22 cellular contexts compared by ENCODE assay signal in the genomic region with DNA sequence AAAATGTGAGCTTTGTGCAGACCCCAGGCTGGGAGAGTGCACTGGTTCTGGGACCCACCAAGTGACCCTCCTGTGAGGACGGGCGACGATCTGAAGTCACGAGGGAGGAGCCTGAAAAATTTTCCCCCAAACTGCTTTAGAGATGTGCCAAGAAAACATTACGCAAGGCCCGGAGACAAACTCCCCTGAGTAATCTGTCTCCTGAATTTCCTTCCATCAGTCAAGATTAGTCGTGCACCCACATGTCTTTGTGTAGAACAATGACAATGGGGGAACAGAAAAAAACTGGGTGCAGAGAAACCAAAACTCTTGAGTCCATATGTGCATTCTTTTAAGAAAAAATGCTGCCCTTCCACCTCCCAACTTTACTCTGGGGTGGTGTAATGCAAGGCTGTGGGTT. TPM values are rescaled to one million over a fixed set of nuclear protein-coding genes. Genes with fewer than 3 reads are reported as not detected.
DNase-seq lines count a peak whose midpoint lies in the region; ATAC-seq and TF ChIP-seq lines count a peak whose summit lies in the region.
"Had no signal": no experiment of that assay in that cellular context is flagged by ENCODE, and none has a peak within 500 bp of the region (broad histone marks: within the 10 kb centered on the region; RNA-seq: fewer than 3 reads in every experiment).

No MANE protein-coding gene starts in this region.

- TF ChIP-seq POLR2A in breast epithelium (IDR thresholded peaks at IDR 0.05): no peak

- CTCF ChIA-PET in MCF 10A (lab: Yijun Ruan, JAX) (interaction anchor here (0.8 kb wide), 1 partner anchor 155 kb away, joined by 3 read pairs; no protein-coding TSS in a partner anchor), WTC11 (lab: Charles Lee) (interaction anchor here (0.5 kb wide), 1 partner anchor 494 kb away, joined by 4 read pairs; no protein-coding TSS in a partner anchor)

- TF ChIP-seq CTCF in MCF 10A (IDR thresholded peaks at IDR 0.05; ENCODE audit: unreplicated experiment) (no peak), breast epithelium (IDR thresholded peaks at IDR 0.05) (no peak), WTC11 (IDR thresholded peaks at IDR 0.05) (no peak)

- BruUV-seq in MCF 10A (replicated peaks; lab: Mats Ljungman, UMichigan): no TSS peak

- no peaks in the 10 kb centered on the region for H3K4me1 ChIP-seq in breast epithelium
- H3K4me1 ChIP-seq: colonic mucosa had no signal

- no peaks in the 10 kb centered on the region for H3K36me3 ChIP-seq in breast epithelium
- H3K36me3 ChIP-seq: colonic mucosa, WERI-Rb-1 had no signal

- intact Hi-C loops in MCF 10A (cut with micrococcal nuclease) (no loop called here), breast epithelium (cut with DNase I; ENCODE audit: low total_unique reads) (no loop called here)

- no peak overlapping the region for H3K27ac ChIP-seq in breast epithelium
- H3K27ac ChIP-seq: C4-2B, colonic mucosa, WERI-Rb-1 had no signal

- ATAC-seq in esophagus mucosa: peak; percentile 81
- ATAC-seq in WTC11: no peak
- ATAC-seq: activated CD8-positive, alpha-beta T cell treated with anti-CD3 and anti-CD28 coated beads for 36 hours; T-helper 17 cell had no signal

- no peak overlapping the region for H3K4me3 Mint-ChIP-seq in MCF 10A (ENCODE audit: unreplicated experiment)
- no peak overlapping the region for H3K4me3 Mint-ChIP-seq in WTC11
- H3K4me3 Mint-ChIP-seq: activated CD8-positive, alpha-beta T cell treated with anti-CD3 and anti-CD28 coated beads for 36 hours; activated naive CD4-positive, alpha-beta T cell treated with anti-CD3 and anti-CD28 coated beads, Interleukin-2, amount 10 ng/mL, durations not matched to agents 7 days and 5 days; activated T-cell treated with anti-CD3 and anti-CD28 coated beads, Interleukin-2, amount 50 U/mL, for 24 hours; mesothelial cell of epicardium; nephron; T-helper 17 cell had no signal

- H3K27ac Mint-ChIP-seq in MCF 10A (ENCODE audit: low read depth, unreplicated experiment) (no peak overlapping the region), WTC11 (no peak overlapping the region)
- H3K27ac Mint-ChIP-seq: activated CD8-positive, alpha-beta T cell treated with anti-CD3 and anti-CD28 coated beads for 36 hours; activated naive CD4-positive, alpha-beta T cell treated with anti-CD3 and anti-CD28 coated beads, Interleukin-2, amount 10 ng/mL, durations not matched to agents 7 days and 5 days; activated T-cell treated with anti-CD3 and anti-CD28 coated beads, Interleukin-2, amount 50 U/mL, for 24 hours; mesothelial cell of epicardium; nephron; T-helper 17 cell had no signal

- H3K9me3 Mint-ChIP-seq in MCF 10A (ENCODE audit: unreplicated experiment): peaks cover 11% of the 10 kb centered on the region
- peaks cover 22% of the 10 kb centered on the region for H3K9me3 Mint-ChIP-seq in WTC11
- H3K9me3 Mint-ChIP-seq: nephron had no signal

- H3K27me3 Mint-ChIP-seq in MCF 10A (ENCODE audit: insufficient read depth, unreplicated experiment) (no peaks in the 10 kb centered on the region), WTC11 (ENCODE audit: low read depth) (peaks cover 5% of the 10 kb centered on the region; the same call in 1 of the 2 replicates)
- H3K27me3 Mint-ChIP-seq: activated CD8-positive, alpha-beta T cell treated with anti-CD3 and anti-CD28 coated beads for 36 hours; activated T-cell treated with anti-CD3 and anti-CD28 coated beads, Interleukin-2, amount 50 U/mL, for 24 hours; T-helper 17 cell had no signal

- POLR2A ChIA-PET in MCF 10A (lab: Yijun Ruan, JAX) (interaction anchor here (1.5 kb wide), 1 partner anchor 13 kb away, joined by 5 read pairs; no protein-coding TSS in a partner anchor), WTC11 (lab: Charles Lee) (no interaction called here)

- peaks cover 30% of the 10 kb centered on the region for H3K4me1 Mint-ChIP-seq in MCF 10A (ENCODE audit: insufficient read depth, unreplicated experiment)
- no peaks in the 10 kb centered on the region for H3K4me1 Mint-ChIP-seq in WTC11

- no peaks in the 10 kb centered on the region for H3K27me3 ChIP-seq in breast epithelium
- H3K27me3 ChIP-seq: colonic mucosa had no signal

- no peak overlapping the region for H3K4me3 ChIP-seq in breast epithelium
- H3K4me3 ChIP-seq: colonic mucosa had no signal

- H3K36me3 Mint-ChIP-seq in MCF 10A (ENCODE audit: insufficient read depth, unreplicated experiment) (peaks cover 5% of the 10 kb centered on the region), WTC11 (peaks cover 10% of the 10 kb centered on the region; the same call in 1 of the 2 replicates)
- H3K36me3 Mint-ChIP-seq: mesothelial cell of epicardium had no signal

- DNase-seq in MCF 10A (ENCODE audit: unreplicated experiment) (peak; percentile 53), breast epithelium (ENCODE audit: low spot score in 2 of 2) (no peak), OCI-M1 (lab: John Stamatoyannopoulos, UW) (peak; percentile 22), putamen (ENCODE audit: low spot score) (peak; percentile 59), mesenteric fat pad (ENCODE audit: low spot score) (no peak), GM19240 (ENCODE audit: insufficient read length, low spot score) (no peak), WTC11 (ENCODE audit: low spot score) (no peak)
- DNase-seq: activated CD8-positive, alpha-beta T cell treated with anti-CD3 and anti-CD28 coated beads for 36 hours; activated naive CD4-positive, alpha-beta T cell treated with anti-CD3 and anti-CD28 coated beads, Interleukin-2, amount 10 ng/mL, durations not matched to agents 7 days and 5 days; activated T-cell treated with anti-CD3 and anti-CD28 coated beads, Interleukin-2, amount 50 U/mL, for 24 hours; colonic mucosa; foreskin melanocyte; NCI-H1930; NCI-H446 treated with DMSO at 0.1 percent for 48 hours; NK-92 treated with Interleukin-12 subunit alpha and Interleukin-12 subunit beta, amount 100 ng/mL, for 24 hours; SHP77; T-helper 17 cell; WERI-Rb-1 had no signal

- H3K9me3 ChIP-seq in breast epithelium: peaks cover 0 to 4% of the 10 kb centered on the region in 2 donors
- H3K9me3 ChIP-seq: colonic mucosa had no signal

TF ChIP-seq in WTC11, 78 proteins besides CTCF, POLR2A, EP300 and RAD21 (continues in another document):
- TF ChIP-seq, protein P1, sequence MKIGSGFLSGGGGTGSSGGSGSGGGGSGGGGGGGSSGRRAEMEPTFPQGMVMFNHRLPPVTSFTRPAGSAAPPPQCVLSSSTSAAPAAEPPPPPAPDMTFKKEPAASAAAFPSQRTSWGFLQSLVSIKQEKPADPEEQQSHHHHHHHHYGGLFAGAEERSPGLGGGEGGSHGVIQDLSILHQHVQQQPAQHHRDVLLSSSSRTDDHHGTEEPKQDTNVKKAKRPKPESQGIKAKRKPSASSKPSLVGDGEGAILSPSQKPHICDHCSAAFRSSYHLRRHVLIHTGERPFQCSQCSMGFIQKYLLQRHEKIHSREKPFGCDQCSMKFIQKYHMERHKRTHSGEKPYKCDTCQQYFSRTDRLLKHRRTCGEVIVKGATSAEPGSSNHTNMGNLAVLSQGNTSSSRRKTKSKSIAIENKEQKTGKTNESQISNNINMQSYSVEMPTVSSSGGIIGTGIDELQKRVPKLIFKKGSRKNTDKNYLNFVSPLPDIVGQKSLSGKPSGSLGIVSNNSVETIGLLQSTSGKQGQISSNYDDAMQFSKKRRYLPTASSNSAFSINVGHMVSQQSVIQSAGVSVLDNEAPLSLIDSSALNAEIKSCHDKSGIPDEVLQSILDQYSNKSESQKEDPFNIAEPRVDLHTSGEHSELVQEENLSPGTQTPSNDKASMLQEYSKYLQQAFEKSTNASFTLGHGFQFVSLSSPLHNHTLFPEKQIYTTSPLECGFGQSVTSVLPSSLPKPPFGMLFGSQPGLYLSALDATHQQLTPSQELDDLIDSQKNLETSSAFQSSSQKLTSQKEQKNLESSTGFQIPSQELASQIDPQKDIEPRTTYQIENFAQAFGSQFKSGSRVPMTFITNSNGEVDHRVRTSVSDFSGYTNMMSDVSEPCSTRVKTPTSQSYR (CRISPR knock-in tag; IDR thresholded peaks at IDR 0.05): no peak
- TF ChIP-seq SMAD3 (CRISPR knock-in tag; IDR thresholded peaks at IDR 0.05; ENCODE audit: borderline replicate concordance): no peak
- TF ChIP-seq, protein P2, sequence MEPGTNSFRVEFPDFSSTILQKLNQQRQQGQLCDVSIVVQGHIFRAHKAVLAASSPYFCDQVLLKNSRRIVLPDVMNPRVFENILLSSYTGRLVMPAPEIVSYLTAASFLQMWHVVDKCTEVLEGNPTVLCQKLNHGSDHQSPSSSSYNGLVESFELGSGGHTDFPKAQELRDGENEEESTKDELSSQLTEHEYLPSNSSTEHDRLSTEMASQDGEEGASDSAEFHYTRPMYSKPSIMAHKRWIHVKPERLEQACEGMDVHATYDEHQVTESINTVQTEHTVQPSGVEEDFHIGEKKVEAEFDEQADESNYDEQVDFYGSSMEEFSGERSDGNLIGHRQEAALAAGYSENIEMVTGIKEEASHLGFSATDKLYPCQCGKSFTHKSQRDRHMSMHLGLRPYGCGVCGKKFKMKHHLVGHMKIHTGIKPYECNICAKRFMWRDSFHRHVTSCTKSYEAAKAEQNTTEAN (CRISPR knock-in tag; IDR thresholded peaks at IDR 0.05): no peak
- TF ChIP-seq MYBL2 (CRISPR knock-in tag; IDR thresholded peaks at IDR 0.05): no peak
- TF ChIP-seq CREB1 (CRISPR knock-in tag; IDR thresholded peaks at IDR 0.05): no peak
- TF ChIP-seq CREM (CRISPR knock-in tag; IDR thresholded peaks at IDR 0.05): no peak

RNA-seq across cellular contexts. Expression of a gene that starts 12.6 kb away (rescaled TPM):
- total RNA-seq in MCF 10A (2022) (35.3 and 36.5 TPM in 2 replicates), breast epithelium (10 to 100 TPM; 42.0 to 54.3 (median 46.9) TPM), esophagus mucosa (68.6 TPM), mesenteric fat pad (39.7 TPM), WTC11 (2021) (63.7 to 75.4 TPM (median 65.1 TPM) in 3 replicates)

Comparison
In these comparisons a context has a peak if more than half of its experiments do, and no peak if none do; other contexts are left out.
1. DNase-seq: peak in MCF 10A (single experiment), OCI-M1 (single experiment) and putamen (single experiment); none in breast epithelium (0 of 2), mesenteric fat pad (single experiment), GM19240 (single experiment) and WTC11 (single experiment).